In genomic region chr5:33850100-33850594, GRCh38 we compare ENCODE assay signal across 8 cellular contexts. TPM values are rescaled to one million over a fixed set of nuclear protein-coding genes. Genes with fewer than 3 reads are reported as not detected.
DNase-seq lines count a peak whose midpoint lies in the region; ATAC-seq and TF ChIP-seq lines count a peak whose summit lies in the region.

No MANE protein-coding gene starts in this region.

- TF ChIP-seq CTCF in HFFc6 (IDR thresholded peaks at IDR 0.05) (no peak), A673 (conservative IDR thresholded peaks at IDR 0.05; ENCODE audit: low read depth, low read length) (no peak)

- H3K4me1 ChIP-seq in A673 (ENCODE audit: insufficient read depth, low read length, poor library complexity, severe bottlenecking): no peaks in the 10 kb centered on the region

- CTCF ChIA-PET in A673 (lab: Charles Lee): no interaction called here

- peak overlapping the region; percentile 61 for H3K4me3 Mint-ChIP-seq in HFFc6

- peak overlapping the region; percentile 93 for H3K27ac Mint-ChIP-seq in HFFc6

- intact Hi-C loops in A673 (cut with micrococcal nuclease; ENCODE audit: unreplicated experiment): no loop called here

- peak; percentile 97 for ATAC-seq in GM18517 (IDR thresholded peaks at IDR 0.05; ENCODE audit: unreplicated experiment)

- peaks cover 2% of the 10 kb centered on the region; the same call in 1 of the 2 replicates for H3K27me3 Mint-ChIP-seq in HFFc6 (ENCODE audit: insufficient read depth)

- H3K9me3 Mint-ChIP-seq in HFFc6: no peaks in the 10 kb centered on the region

- H3K4me3 ChIP-seq in A673 (ENCODE audit: low read depth, low read length, poor library complexity, severe bottlenecking): no peak overlapping the region

- DNase-seq in HFFc6: peak; percentile 63
- peak; percentile 67 for DNase-seq in MV-4-11 (lab: John Stamatoyannopoulos, UW)
- DNase-seq in astrocyte of the hippocampus (ENCODE audit: low read depth, low spot score): peak; percentile 81
- peak; percentile 6 for DNase-seq in stimulated activated CD4-positive, alpha-beta T cell treated with anti-CD3 and anti-CD28 coated beads, Interleukin-4, amount 100 ng/mL, for 1 hour
- no peak for DNase-seq in anterior cingulate cortex (lab: John Stamatoyannopoulos, UW)
- no peak for DNase-seq in A673 (ENCODE audit: low spot score)
- no peak for DNase-seq in NCI-H2227 (lab: John Stamatoyannopoulos, UW; ENCODE audit: unreplicated experiment)

- H3K9me3 ChIP-seq in A673 (ENCODE audit: low read depth, low read length, poor library complexity, severe bottlenecking): no peaks in the 10 kb centered on the region

- peaks cover 77% of the 10 kb centered on the region for H3K4me1 Mint-ChIP-seq in HFFc6 (ENCODE audit: low read depth)

- H3K27me3 ChIP-seq in A673 (replicated peaks; ENCODE audit: insufficient read depth, low read depth, low read length, poor library complexity): no peaks in the 10 kb centered on the region

- POLR2A ChIA-PET in A673 (lab: Charles Lee; ENCODE audit: low non-redundant PET): no interaction called here

- peaks cover 9% of the 10 kb centered on the region for H3K36me3 Mint-ChIP-seq in HFFc6 (ENCODE audit: low read depth)

- no peaks in the 10 kb centered on the region for H3K36me3 ChIP-seq in A673 (ENCODE audit: insufficient read depth, low read length, poor library complexity, severe bottlenecking)

- BruUV-seq in A673 (replicated peaks; lab: Mats Ljungman, UMichigan): no TSS peak

- no peak overlapping the region for H3K27ac ChIP-seq in A673 (ENCODE audit: low read depth, low read length, poor library complexity, severe bottlenecking)

RNA-seq across cellular contexts. Expression of gene ADAMTS12, which starts 41.6 kb away (rescaled TPM):
- total RNA-seq in HFFc6 (2021; fragmentation: NEBNext Ultra II Directional; extraction: Animal tissue kit (Norgen Biotek cat#: 25700)): 10 to 100 TPM; 42.2 to 49.7 (median 47.2) TPM
- 0.76 and 0.84 TPM in 2 replicates for total RNA-seq in A673 (2021)

Comparison
In these comparisons a context has a peak if more than half of its experiments do, and no peak if none do; other contexts are left out.
1. DNase-seq: peak in HFFc6 (single experiment), MV-4-11 (single experiment), astrocyte of the hippocampus (single experiment) and stimulated activated CD4-positive, alpha-beta T cell treated with anti-CD3 and anti-CD28 coated beads, Interleukin-4, amount 100 ng/mL, for 1 hour (single experiment); none in anterior cingulate cortex (0 of 58), A673 (single experiment) and NCI-H2227 (single experiment).
2. RNA of gene ADAMTS12, which starts 41.6 kb away (total RNA-seq): 42.2 to 49.7 TPM in HFFc6; 0.76 to 0.84 TPM in A673; every median in the first group is over 10 times any median in the second.